8 cellular contexts compared by ENCODE assay signal in genomic region chr2:153478289-153479261, GRCh38. TPM values are rescaled to one million over a fixed set of nuclear protein-coding genes. Genes with fewer than 3 reads are reported as not detected.
DNase-seq lines count a peak whose midpoint lies in the region; ATAC-seq and TF ChIP-seq lines count a peak whose summit lies in the region.

TSS of gene RPRM (minus strand) at chr2:153478762. CDS start at chr2:153478565, 197 bp downstream.

- H3K9me3 Mint-ChIP-seq in activated T-helper 1 cell treated with anti-CD3 and anti-CD28 coated beads, Interleukin-12 subunit alpha, Interleukin-12 subunit beta, Interleukin-2, Interleukin-4 antibody, amounts not matched to agents 30 ng/mL and 10 ng/mL and 1 ng/mL, durations not matched to agents 14 hours and 24 hours and 36 hours = no peaks in the 10 kb centered on the region
- H3K9me3 Mint-ChIP-seq in nephron = no peaks in the 10 kb centered on the region

- no peaks in the 10 kb centered on the region for H3K36me3 Mint-ChIP-seq in activated T-helper 1 cell treated with anti-CD3 and anti-CD28 coated beads, Interleukin-12 subunit alpha, Interleukin-12 subunit beta, Interleukin-2, Interleukin-4 antibody, amounts not matched to agents 30 ng/mL and 10 ng/mL and 1 ng/mL, durations not matched to agents 14 hours and 24 hours and 36 hours (ENCODE audit: low read depth)
- no peaks in the 10 kb centered on the region for H3K36me3 Mint-ChIP-seq in nephron (ENCODE audit: low read depth)

- H3K27me3 ChIP-seq in stomach smooth muscle (ENCODE audit: control insufficient read depth in 1 of 2, insufficient read depth in 2 of 2, low read length in 2 of 2) = peaks cover 0 to 3% of the 10 kb centered on the region in 2 donors

- H3K4me3 ChIP-seq in fibroblast of the aortic adventitia (ENCODE audit: low read depth, low read length) = peak within 1 kb of the TSS; percentile 56
- peak within 1 kb of the TSS; percentile 80 to 86 for H3K4me3 ChIP-seq in stomach smooth muscle (ENCODE audit: low read length in 2 of 2)

- H3K4me1 ChIP-seq in stomach smooth muscle (ENCODE audit: control insufficient read depth, insufficient read depth, low read length) = peaks cover 26% of the 10 kb centered on the region

- H3K27ac ChIP-seq in C4-2B (no peak within 1 kb of the TSS), stomach smooth muscle (ENCODE audit: low read length) (peak within 1 kb of the TSS; percentile 32)

- H3K4me1 Mint-ChIP-seq in activated T-helper 1 cell treated with anti-CD3 and anti-CD28 coated beads, Interleukin-12 subunit alpha, Interleukin-12 subunit beta, Interleukin-2, Interleukin-4 antibody, amounts not matched to agents 30 ng/mL and 10 ng/mL and 1 ng/mL, durations not matched to agents 14 hours and 24 hours and 36 hours (ENCODE audit: low read depth) = peaks cover 11% of the 10 kb centered on the region
- H3K4me1 Mint-ChIP-seq in nephron = peaks cover 44% of the 10 kb centered on the region

- intact Hi-C loops in activated T-helper 1 cell treated with anti-CD3 and anti-CD28 coated beads, Interleukin-12 subunit alpha, Interleukin-12 subunit beta, Interleukin-2, Interleukin-4 antibody, amounts not matched to agents 30 ng/mL and 10 ng/mL and 1 ng/mL, durations not matched to agents 14 hours and 24 hours and 36 hours (cut with micrococcal nuclease) = loop anchor here (2.0 to 5.0 kb wide), 3 partner anchors 316 to 552 kb away; partner anchors contain the start of gene GALNT13

- H3K27me3 Mint-ChIP-seq in activated T-helper 1 cell treated with anti-CD3 and anti-CD28 coated beads, Interleukin-12 subunit alpha, Interleukin-12 subunit beta, Interleukin-2, Interleukin-4 antibody, amounts not matched to agents 30 ng/mL and 10 ng/mL and 1 ng/mL, durations not matched to agents 14 hours and 24 hours and 36 hours (ENCODE audit: insufficient read depth) = peaks cover 61% of the 10 kb centered on the region
- peaks cover 22% of the 10 kb centered on the region for H3K27me3 Mint-ChIP-seq in nephron (ENCODE audit: low read depth)

- H3K27ac Mint-ChIP-seq in activated T-helper 1 cell treated with anti-CD3 and anti-CD28 coated beads, Interleukin-12 subunit alpha, Interleukin-12 subunit beta, Interleukin-2, Interleukin-4 antibody, amounts not matched to agents 30 ng/mL and 10 ng/mL and 1 ng/mL, durations not matched to agents 14 hours and 24 hours and 36 hours = peak within 1 kb of the TSS; percentile 62
- H3K27ac Mint-ChIP-seq in nephron = peak within 1 kb of the TSS; percentile 66 to 76 (median 66)

- H3K9me3 ChIP-seq in stomach smooth muscle (ENCODE audit: control insufficient read depth in 2 of 2, low read length in 2 of 2) = no peaks in the 10 kb centered on the region

- ATAC-seq in GM19351 (IDR thresholded peaks at IDR 0.05; ENCODE audit: unreplicated experiment) = peak; percentile 88
- peak; percentile 93 for ATAC-seq in HG03442 (IDR thresholded peaks at IDR 0.05; ENCODE audit: unreplicated experiment)

- peak within 1 kb of the TSS; percentile 74 for H3K4me3 Mint-ChIP-seq in activated T-helper 1 cell treated with anti-CD3 and anti-CD28 coated beads, Interleukin-12 subunit alpha, Interleukin-12 subunit beta, Interleukin-2, Interleukin-4 antibody, amounts not matched to agents 30 ng/mL and 10 ng/mL and 1 ng/mL, durations not matched to agents 14 hours and 24 hours and 36 hours
- H3K4me3 Mint-ChIP-seq in nephron = peak within 1 kb of the TSS; percentile 81 to 88 (median 88)

- peak; percentile 94 for DNase-seq in NCI-H82 (lab: John Stamatoyannopoulos, UW)
- peak; percentile 50 for DNase-seq in activated T-helper 1 cell treated with anti-CD3 and anti-CD28 coated beads, Interleukin-12 subunit alpha, Interleukin-12 subunit beta, Interleukin-2, Interleukin-4 antibody, amounts not matched to agents 30 ng/mL and 10 ng/mL and 1 ng/mL, durations not matched to agents 14 hours and 24 hours and 36 hours (ENCODE audit: low spot score)
- DNase-seq in fibroblast of the aortic adventitia (ENCODE audit: low read depth) = peak; percentile 32

- H3K9ac ChIP-seq in stomach smooth muscle (ENCODE audit: low read length in 2 of 2) = peak within 1 kb of the TSS; percentile 43 to 70

- TF ChIP-seq CTCF in C4-2B (conservative IDR thresholded peaks at IDR 0.05) = peak; percentile 71
- TF ChIP-seq CTCF in fibroblast of the aortic adventitia (IDR thresholded peaks at IDR 0.05; ENCODE audit: insufficient read depth, low read length) = peak; percentile 69
- TF ChIP-seq CTCF in nephron (IDR thresholded peaks at IDR 0.05; ENCODE audit: unreplicated experiment in 3 of 3) = peak; percentile 98 to 99 (median 98)

- no peaks in the 10 kb centered on the region for H3K36me3 ChIP-seq in stomach smooth muscle (ENCODE audit: control insufficient read depth in 2 of 2, insufficient read depth in 2 of 2, low read length in 2 of 2)

RNA-seq across cellular contexts. Expression of gene RPRM, which starts in this region (rescaled TPM):
- 0.20 TPM in 1 of 2 replicates, not detected in the other for total RNA-seq in activated T-helper 1 cell treated with anti-CD3 and anti-CD28 coated beads, Interleukin-12 subunit alpha, Interleukin-12 subunit beta, Interleukin-2, Interleukin-4 antibody, amounts not matched to agents 30 ng/mL and 10 ng/mL and 1 ng/mL, durations not matched to agents 14 hours and 24 hours and 36 hours
- total RNA-seq in fibroblast of the aortic adventitia (ENCODE audit: low replicate concordance) = 0.27 TPM in 1 of 2 replicates, not detected in the other

Comparison
In these comparisons a context has a peak if more than half of its experiments do, and no peak if none do; other contexts are left out.
1. Peak in DNase-seq in activated T-helper 1 cell treated with anti-CD3 and anti-CD28 coated beads, Interleukin-12 subunit alpha, Interleukin-12 subunit beta, Interleukin-2, Interleukin-4 antibody, amounts not matched to agents 30 ng/mL and 10 ng/mL and 1 ng/mL, durations not matched to agents 14 hours and 24 hours and 36 hours; RNA of the gene not detected or under 1 TPM.
2. Peak in DNase-seq and H3K4me3 ChIP-seq in fibroblast of the aortic adventitia; RNA of the gene not detected or under 1 TPM.
3. DNase-seq: peak in every context shown above with its lines; median percentile 94 in NCI-H82; 50 in activated T-helper 1 cell treated with anti-CD3 and anti-CD28 coated beads, Interleukin-12 subunit alpha, Interleukin-12 subunit beta, Interleukin-2, Interleukin-4 antibody, amounts not matched to agents 30 ng/mL and 10 ng/mL and 1 ng/mL, durations not matched to agents 14 hours and 24 hours and 36 hours; 32 in fibroblast of the aortic adventitia.